Comparison of ENCODE assay signal across 8 cellular contexts in the genomic region with DNA sequence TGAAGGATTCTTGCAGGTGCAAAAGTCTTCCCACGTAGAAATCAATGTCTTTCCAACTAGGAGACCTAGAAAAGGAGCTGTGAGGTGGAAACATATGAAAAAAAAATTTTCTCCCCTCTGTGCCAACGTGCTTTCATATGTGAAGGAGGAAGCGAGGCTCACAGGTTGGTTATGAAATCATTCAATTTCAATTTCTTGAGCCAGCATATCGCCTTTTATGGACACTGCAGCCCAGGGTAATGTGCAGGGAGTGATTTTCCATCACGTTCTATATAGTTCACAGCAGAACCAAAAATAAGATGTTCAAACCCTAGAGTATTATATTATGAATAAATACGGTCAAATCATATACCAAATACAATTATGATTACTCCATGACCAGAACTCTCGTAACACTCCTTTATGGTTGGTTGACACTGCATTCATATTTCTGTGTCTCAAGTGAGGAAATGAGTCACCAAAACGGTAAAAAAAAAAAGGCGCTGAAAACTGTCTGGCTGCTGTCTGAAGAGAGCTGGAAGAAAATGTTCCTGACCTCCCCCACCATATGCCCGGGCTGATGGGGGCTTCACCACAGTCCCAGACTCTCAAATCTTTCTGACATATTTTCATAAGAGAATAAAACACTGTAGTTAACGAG.
DNase-seq lines count a peak whose midpoint lies in the region; ATAC-seq lines count a peak whose summit lies in the region.

No MANE protein-coding gene starts in this region.

- peak overlapping the region; percentile 53 for H3K27ac Mint-ChIP-seq in stimulated activated memory B cell treated with anti-CD40 and anti-IgM and Interleukin-4, amounts not matched to agents 10 μg/mL and 1 μg/mL and 100 μg/mL, for 72 hours

- DNase-seq in activated CD4-positive, CD25-positive, alpha-beta regulatory T cell (lab: John Stamatoyannopoulos, UW): no peak
- DNase-seq in HCEC 1CT: peak; percentile 66
- DNase-seq in NCI-H226: peak; percentile 68
- DNase-seq in central memory CD4-positive, alpha-beta T cell: peak; percentile 12
- no peak for DNase-seq in NCI-H2196 treated with DMSO at 0.1 percent for 48 hours (lab: John Stamatoyannopoulos, UW; ENCODE audit: unreplicated experiment)
- no peak for DNase-seq in NCI-H2196 (lab: John Stamatoyannopoulos, UW; ENCODE audit: unreplicated experiment)

- ATAC-seq in activated CD4-positive, CD25-positive, alpha-beta regulatory T cell treated with anti-CD3 and anti-CD28 coated beads, Interleukin-2, amount 50 U/mL, for 24 hours: peak; percentile 92
- peak; percentile 85 for ATAC-seq in stimulated activated memory B cell treated with anti-CD40 and anti-IgM and Interleukin-4, amounts not matched to agents 10 μg/mL and 1 μg/mL and 100 μg/mL, for 72 hours

- H3K9me3 Mint-ChIP-seq in stimulated activated memory B cell treated with anti-CD40 and anti-IgM and Interleukin-4, amounts not matched to agents 10 μg/mL and 1 μg/mL and 100 μg/mL, for 72 hours: peaks cover 5% of the 10 kb centered on the region

- H3K36me3 Mint-ChIP-seq in stimulated activated memory B cell treated with anti-CD40 and anti-IgM and Interleukin-4, amounts not matched to agents 10 μg/mL and 1 μg/mL and 100 μg/mL, for 72 hours: peaks cover 4% of the 10 kb centered on the region

- H3K4me1 Mint-ChIP-seq in stimulated activated memory B cell treated with anti-CD40 and anti-IgM and Interleukin-4, amounts not matched to agents 10 μg/mL and 1 μg/mL and 100 μg/mL, for 72 hours: peaks cover 30% of the 10 kb centered on the region

- H3K27me3 Mint-ChIP-seq in stimulated activated memory B cell treated with anti-CD40 and anti-IgM and Interleukin-4, amounts not matched to agents 10 μg/mL and 1 μg/mL and 100 μg/mL, for 72 hours: peaks cover 35% of the 10 kb centered on the region

- H3K4me3 Mint-ChIP-seq in stimulated activated memory B cell treated with anti-CD40 and anti-IgM and Interleukin-4, amounts not matched to agents 10 μg/mL and 1 μg/mL and 100 μg/mL, for 72 hours: peak overlapping the region; percentile 52

Comparison
In these comparisons a context has a peak if more than half of its experiments do, and no peak if none do; other contexts are left out.
1. DNase-seq: peak in HCEC 1CT (single experiment), NCI-H226 (single experiment) and central memory CD4-positive, alpha-beta T cell (single experiment); none in activated CD4-positive, CD25-positive, alpha-beta regulatory T cell (0 of 4), NCI-H2196 treated with DMSO at 0.1 percent for 48 hours (single experiment) and NCI-H2196 (single experiment).